1 cellular context compared by ENCODE assay signal in the genomic region with DNA sequence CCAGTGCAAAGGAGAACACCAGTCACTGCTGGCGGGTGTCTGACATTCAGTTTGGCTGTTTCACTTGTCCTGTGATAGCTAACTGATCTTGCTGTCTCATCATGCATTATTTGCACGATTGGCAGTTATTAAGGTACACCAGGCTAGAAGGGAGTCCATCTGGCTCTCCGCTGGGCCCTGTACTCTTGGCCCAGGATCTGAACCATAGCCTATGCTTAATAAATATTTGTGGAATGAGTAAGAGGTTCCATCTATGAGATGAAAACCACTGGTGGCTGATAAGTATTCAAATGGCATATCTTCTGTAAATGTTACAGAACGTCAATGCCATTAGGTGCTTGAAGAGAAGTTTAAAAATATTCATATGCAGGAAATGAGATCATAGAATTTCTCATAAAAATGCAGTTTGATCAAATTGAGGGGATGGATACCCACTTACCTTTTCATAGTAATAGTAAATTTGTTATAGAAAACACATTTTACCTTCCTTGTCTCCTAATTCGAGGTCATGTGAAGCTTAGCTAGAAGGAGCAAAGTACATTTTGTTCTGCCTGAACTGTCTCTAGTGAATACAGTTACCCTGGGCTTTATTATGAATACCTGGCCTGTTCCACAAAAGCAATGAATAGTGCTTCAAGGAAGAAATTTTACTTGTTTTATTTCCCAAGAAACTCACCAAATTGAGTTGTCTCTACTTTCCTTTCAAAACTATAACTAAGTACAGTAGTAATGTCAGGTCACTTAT.
TF ChIP-seq lines count a peak whose summit lies in the region.

No MANE protein-coding gene starts in this region.

TF ChIP-seq in A549, 52 proteins besides CTCF, POLR2A, EP300 and RAD21 (continued from another document):
- no peak for TF ChIP-seq E2F6 (IDR thresholded peaks at IDR 0.05; ENCODE audit: borderline replicate concordance, low read depth)
- peak; percentile 89 for TF ChIP-seq GATA3 (IDR thresholded peaks at IDR 0.05; ENCODE audit: borderline replicate concordance)
- TF ChIP-seq, protein P1, sequence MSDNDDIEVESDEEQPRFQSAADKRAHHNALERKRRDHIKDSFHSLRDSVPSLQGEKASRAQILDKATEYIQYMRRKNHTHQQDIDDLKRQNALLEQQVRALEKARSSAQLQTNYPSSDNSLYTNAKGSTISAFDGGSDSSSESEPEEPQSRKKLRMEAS (IDR thresholded peaks at IDR 0.05), result 0 out of 2 replicates have a peak, but pooled peaks have one; percentile 20
- TF ChIP-seq FOSB (CRISPR knock-in tag; IDR thresholded peaks at IDR 0.05), result no peak
- 0 out of 3 replicates have a peak, but pooled peaks have one; percentile 14 for TF ChIP-seq SMC3 (IDR thresholded peaks at IDR 0.05)
- no peak for TF ChIP-seq RNF2 (IDR thresholded peaks at IDR 0.05; ENCODE audit: borderline replicate concordance, low read depth)
- TF ChIP-seq EHF (CRISPR knock-in tag; IDR thresholded peaks at IDR 0.05), result no peak
- no peak for TF ChIP-seq ESRRA (IDR thresholded peaks at IDR 0.05; ENCODE audit: borderline replicate concordance, low read length)
- no peak for TF ChIP-seq KDM1A (IDR thresholded peaks at IDR 0.05; ENCODE audit: low read depth)
- no peak for TF ChIP-seq NPAS2 (CRISPR knock-in tag; IDR thresholded peaks at IDR 0.05; ENCODE audit: borderline replicate concordance)
- TF ChIP-seq ZSCAN20 (CRISPR knock-in tag; IDR thresholded peaks at IDR 0.05), result no peak
- no peak for TF ChIP-seq HEYL (CRISPR knock-in tag; IDR thresholded peaks at IDR 0.05)
- TF ChIP-seq, protein P2, sequence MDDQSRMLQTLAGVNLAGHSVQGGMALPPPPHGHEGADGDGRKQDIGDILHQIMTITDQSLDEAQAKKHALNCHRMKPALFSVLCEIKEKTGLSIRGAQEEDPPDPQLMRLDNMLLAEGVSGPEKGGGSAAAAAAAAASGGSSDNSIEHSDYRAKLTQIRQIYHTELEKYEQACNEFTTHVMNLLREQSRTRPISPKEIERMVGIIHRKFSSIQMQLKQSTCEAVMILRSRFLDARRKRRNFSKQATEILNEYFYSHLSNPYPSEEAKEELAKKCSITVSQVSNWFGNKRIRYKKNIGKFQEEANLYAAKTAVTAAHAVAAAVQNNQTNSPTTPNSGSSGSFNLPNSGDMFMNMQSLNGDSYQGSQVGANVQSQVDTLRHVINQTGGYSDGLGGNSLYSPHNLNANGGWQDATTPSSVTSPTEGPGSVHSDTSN (IDR thresholded peaks at IDR 0.05), result 0 out of 2 replicates have a peak, but pooled peaks have one; percentile 25
- no peak for TF ChIP-seq BHLHE40 (IDR thresholded peaks at IDR 0.05; ENCODE audit: low read depth, low read length)
- no peak for TF ChIP-seq KDM5A (IDR thresholded peaks at IDR 0.05)
- TF ChIP-seq RCOR1 (IDR thresholded peaks at IDR 0.05; ENCODE audit: low read depth, low read length), result no peak
- TF ChIP-seq ZNF302 (CRISPR knock-in tag; IDR thresholded peaks at IDR 0.05), result no peak
- TF ChIP-seq HMGXB4 (CRISPR knock-in tag; IDR thresholded peaks at IDR 0.05; ENCODE audit: borderline replicate concordance), result no peak
- TF ChIP-seq HOXB5 (CRISPR knock-in tag; IDR thresholded peaks at IDR 0.05), result no peak
- peak; percentile 37 to 50; a peak in 1 of 5 replicates for TF ChIP-seq JUN (IDR thresholded peaks at IDR 0.05)
- TF ChIP-seq TP53 (CRISPR knock-in tag; IDR thresholded peaks at IDR 0.05), result no peak
- no peak for TF ChIP-seq RFX5 (IDR thresholded peaks at IDR 0.05)
- TF ChIP-seq MAFK (IDR thresholded peaks at IDR 0.05; ENCODE audit: partially characterized antibody), result peak; percentile 97
- TF ChIP-seq CEBPB (IDR thresholded peaks at IDR 0.05), result 0 out of 4 replicates have a peak, but pooled peaks of 1 of the 2 experiments have one; percentile 24
- TF ChIP-seq HOXB13 (CRISPR knock-in tag; IDR thresholded peaks at IDR 0.05; ENCODE audit: low read depth), result no peak
- no peak for TF ChIP-seq TFCP2L1 (CRISPR knock-in tag; IDR thresholded peaks at IDR 0.05)
- TF ChIP-seq CHD4 (IDR thresholded peaks at IDR 0.05; ENCODE audit: borderline replicate concordance), result no peak
- TF ChIP-seq FOSL2 (IDR thresholded peaks at IDR 0.05), result no peak
- peak; percentile 69; the same call in 1 of the 2 replicates for TF ChIP-seq FOSL2 (CRISPR knock-in tag; IDR thresholded peaks at IDR 0.05)
- no peak for TF ChIP-seq ELK1 (IDR thresholded peaks at IDR 0.05; ENCODE audit: low read depth, low read length)
- TF ChIP-seq EHMT2 (IDR thresholded peaks at IDR 0.05; ENCODE audit: low read depth), result no peak
- no peak for TF ChIP-seq POLR2AphosphoS2 (conservative IDR thresholded peaks at IDR 0.05; ENCODE audit: low read length)
- no peak for TF ChIP-seq CBX2 (IDR thresholded peaks at IDR 0.05; ENCODE audit: borderline replicate concordance, low read depth)
- TF ChIP-seq MAZ (IDR thresholded peaks at IDR 0.05; ENCODE audit: borderline replicate concordance, low read depth, low read length), result no peak
- TF ChIP-seq NR3C1 (IDR thresholded peaks at IDR 0.05), result no peak
